ENCODE assay signal across 8 cellular contexts in genomic region chr7:1530946-1531262, GRCh38. TPM values are rescaled to one million over a fixed set of nuclear protein-coding genes. Genes with fewer than 3 reads are reported as not detected.
A peak's percentile ranks its signal among the peaks of the same experiment; 100 is the strongest.
DNase-seq lines count a peak whose midpoint lies in the region; ATAC-seq, FAIRE-seq and TF ChIP-seq lines count a peak whose summit lies in the region.

No MANE protein-coding gene starts in this region.

- intact Hi-C loops in HepG2 (cut with micrococcal nuclease; ENCODE audit: unreplicated experiment) (loop anchor here (1.0 to 2.0 kb wide), 2 partner anchors 27 to 70 kb away; partner anchors contain the start of gene INTS1), left colon (cut with DNase I, micrococcal nuclease) (no loop called here)

- peaks cover 39% of the 10 kb centered on the region for H3K79me2 ChIP-seq in HepG2 (ENCODE audit: insufficient read depth, low read length)

- TF ChIP-seq POLR2A in HepG2 (IDR thresholded peaks at IDR 0.05; ENCODE audit: insufficient read depth in 1 of 2, low read depth in 2 of 2, low read length in 2 of 2), result no peak

- peak overlapping the region; percentile 84 for H3K9ac ChIP-seq in HepG2 (ENCODE audit: insufficient read depth, low read depth, low read length)

- H3K4me3 ChIP-seq in SJSA1 (peak overlapping the region; percentile 58), HepG2 (replicated peaks in 1 of 3; ENCODE audit: insufficient read depth in 1 of 3, low read depth in 2 of 3, low read length in 3 of 3) (peak overlapping the region; percentile 60 to 86 (median 86); a peak in 4 of 6 replicates)

- POLR2A ChIA-PET in HepG2 (lab: Yijun Ruan, JAX), result interaction anchor here (1.3 to 7.0 kb wide), 3 partner anchors 25 to 102 kb away, joined by 3 to 108 read pairs (median 5); partner anchors contain the start of gene TMEM184A

- peak; percentile 10 for ATAC-seq in GM19351 (IDR thresholded peaks at IDR 0.05; ENCODE audit: unreplicated experiment)
- ATAC-seq in HepG2, result no peak
- ATAC-seq in left colon, result no peak

- peak overlapping the region; percentile 96; the same call in 1 of the 2 replicates for H3K4me2 ChIP-seq in HepG2 (ENCODE audit: low read depth, low read length)

- CTCF ChIA-PET in HepG2 (lab: Yijun Ruan, JAX; ENCODE audit: low intra/inter-chr PET ratio, low total read pairs), result interaction anchor here (1.3 to 1.5 kb wide), 2 partner anchors 24 kb away, joined by 3 to 4 read pairs; no protein-coding TSS in a partner anchor

- 0% methylated on average over 4 of the region's 45 CpGs for WGBS in HepG2 (ENCODE audit: low lambda C conversion rate)

- H4K20me1 ChIP-seq in HepG2 (ENCODE audit: insufficient read depth, low read length), result peaks cover 15% of the 10 kb centered on the region; the same call in 1 of the 2 replicates

- H3K36me3 ChIP-seq in SJSA1 (peaks cover 16% of the 10 kb centered on the region), HepG2 (replicated peaks in 1 of 2; ENCODE audit: control insufficient read depth in 1 of 2, insufficient read depth in 2 of 2, low read length in 2 of 2) (0 out of 5 replicates have a peak, but pooled peaks cover 2% of the 10 kb centered on the region in 2 experiments)

- no peaks in the 10 kb centered on the region for H3K9me3 ChIP-seq in SJSA1 (replicated peaks)
- no peaks in the 10 kb centered on the region for H3K9me3 ChIP-seq in HepG2 (ENCODE audit: low read length)

- in situ Hi-C loops in HepG2 (cut with HindIII; ENCODE audit: extremely low pct_ligation_motif_present, low pct_unique_long_range_greater_than_20kb), result no loop called here

- TF ChIP-seq EP300 in HepG2 (IDR thresholded peaks at IDR 0.05; ENCODE audit: low read depth in 2 of 2, low read length in 2 of 2) (no peak), HepG2 (CRISPR knock-in tag; IDR thresholded peaks at IDR 0.05; ENCODE audit: borderline replicate concordance) (no peak)

- TF ChIP-seq CTCF in 22Rv1 (IDR thresholded peaks at IDR 0.05), result no peak
- no peak for TF ChIP-seq CTCF in HepG2 (CRISPR knock-in tag; IDR thresholded peaks at IDR 0.05)

- H2AFZ ChIP-seq in HepG2 (ENCODE audit: low read length), result no peak overlapping the region

- DNase-seq in SJSA1 (ENCODE audit: low read depth in 1 of 2, low spot score in 2 of 2) (no peak), HepG2 (ENCODE audit: low spot score) (no peak), left colon (no peak), glomerular visceral epithelial cell (ENCODE audit: extremely low spot score) (no peak), NCI-H345 treated with DMSO at 0.1 percent for 48 hours (lab: John Stamatoyannopoulos, UW; ENCODE audit: unreplicated experiment) (no peak), hepatic stellate cell (ENCODE audit: low spot score) (no peak)

- H3K27ac ChIP-seq in 22Rv1 (peak overlapping the region; percentile 93), SJSA1 (peak overlapping the region; percentile 92), HepG2 (ENCODE audit: extremely low read length, insufficient read depth, low read length) (no peak overlapping the region)

- TF ChIP-seq RAD21 in HepG2 (CRISPR knock-in tag; IDR thresholded peaks at IDR 0.05), result no peak

- BruUV-seq in HepG2 (replicated peaks; lab: Mats Ljungman, UMichigan), result no TSS peak

- peaks cover 58% of the 10 kb centered on the region for H3K4me1 ChIP-seq in SJSA1 (replicated peaks)
- H3K4me1 ChIP-seq in HepG2 (ENCODE audit: insufficient read depth, low read length), result peaks cover 51% of the 10 kb centered on the region

- H3K27me3 ChIP-seq in SJSA1 (replicated peaks), result no peaks in the 10 kb centered on the region
- peaks cover 0 to 13% of the 10 kb centered on the region in 2 experiments; a peak in 2 of 5 replicates for H3K27me3 ChIP-seq in HepG2 (ENCODE audit: control insufficient read depth in 1 of 2, insufficient read depth in 2 of 2, low read length in 2 of 2)

- no peak for FAIRE-seq in HepG2 (lab: Jason Lieb, UNC)

RNA-seq across cellular contexts. Expression of gene MAFK, which starts 0.4 kb away (rescaled TPM):
- 47.2 and 51.7 TPM in 2 replicates for total RNA-seq in SJSA1 (2014; rRNA removed; shearing (Covaris generic))
- total RNA-seq in HepG2 (2016; rRNA removed; fragmentation: Illumina TruSeq; extraction: Trizol) (9.2 and 10.4 TPM in 2 replicates), left colon (10 to 100 TPM; 42.9 to 45.8 TPM)
- total RNA-seq in HepG2 (2016; cell fraction: cytosol; rRNA removed; fragmentation: Illumina TruSeq; extraction: Trizol; ENCODE audit: low read depth), result 1.4 and 1.5 TPM in 2 replicates
- total RNA-seq in HepG2 (2016; cell fraction: insoluble cytoplasmic fraction; rRNA removed; fragmentation: Illumina TruSeq; extraction: Trizol), result 8.1 and 11.1 TPM in 2 replicates
- 4.0 and 4.6 TPM in 2 replicates for total RNA-seq in HepG2 (2016; cell fraction: membrane; rRNA removed; fragmentation: Illumina TruSeq; extraction: Trizol)
- 6.5 TPM in 2 replicates for total RNA-seq in HepG2 (2016; cell fraction: nucleus; rRNA removed; fragmentation: Illumina TruSeq; extraction: Trizol)
- polyA plus RNA-seq in HepG2 (2011; rRNA removed), result 7.3 and 13.8 TPM in 2 replicates
- 6.2 and 7.3 TPM in 2 replicates for polyA plus RNA-seq in HepG2 (2011; cell fraction: cytosol; rRNA removed)
- polyA plus RNA-seq in HepG2 (2011; cell fraction: nucleus; rRNA removed), result 63.2 and 72.7 TPM in 2 replicates
- polyA plus RNA-seq in HepG2 (2012), result 15.2 and 31.6 TPM in 2 replicates
- polyA plus RNA-seq in HepG2 (2016; cell fraction: cytosol; fragmentation: Illumina TruSeq; extraction: Trizol; ENCODE audit: low read depth), result 0.54 and 0.61 TPM in 2 replicates
- polyA plus RNA-seq in HepG2 (2016; cell fraction: insoluble cytoplasmic fraction; fragmentation: Illumina TruSeq; extraction: Trizol; ENCODE audit: low read depth), result 6.5 and 8.2 TPM in 2 replicates
- polyA plus RNA-seq in HepG2 (2016; cell fraction: membrane; fragmentation: Illumina TruSeq; extraction: Trizol; ENCODE audit: low read depth), result 1.9 TPM in 2 replicates
- polyA plus RNA-seq in HepG2 (2016; cell fraction: nucleus; fragmentation: Illumina TruSeq; extraction: Trizol; ENCODE audit: insufficient read depth, low read depth), result 19.6 and 20.9 TPM in 2 replicates
- polyA minus RNA-seq in HepG2 (2011; rRNA and poly(A)+ RNA removed; ENCODE audit: low replicate concordance), result 11.1 and 17.4 TPM in 2 replicates
- polyA minus RNA-seq in HepG2 (2011; cell fraction: cytosol; rRNA and poly(A)+ RNA removed), result 12.7 and 12.8 TPM in 2 replicates
- 10.8 and 12.7 TPM in 2 replicates for polyA minus RNA-seq in HepG2 (2011; cell fraction: nucleus; rRNA and poly(A)+ RNA removed)

RNA-seq across cellular contexts. Expression of gene TMEM184A, which starts 25.1 kb away (rescaled TPM):
- 1.8 and 3.2 TPM in 2 replicates for total RNA-seq in SJSA1 (2014; rRNA removed; shearing (Covaris generic))
- total RNA-seq in HepG2 (2016; rRNA removed; fragmentation: Illumina TruSeq; extraction: Trizol) (3.1 and 9.5 TPM in 2 replicates), left colon (10 to 100 TPM; 57.6 to 58.3 TPM)
- 4.3 and 4.6 TPM in 2 replicates for total RNA-seq in HepG2 (2016; cell fraction: cytosol; rRNA removed; fragmentation: Illumina TruSeq; extraction: Trizol; ENCODE audit: low read depth)
- total RNA-seq in HepG2 (2016; cell fraction: insoluble cytoplasmic fraction; rRNA removed; fragmentation: Illumina TruSeq; extraction: Trizol), result 3.8 and 10.6 TPM in 2 replicates
- total RNA-seq in HepG2 (2016; cell fraction: membrane; rRNA removed; fragmentation: Illumina TruSeq; extraction: Trizol), result 5.7 and 6.3 TPM in 2 replicates
- total RNA-seq in HepG2 (2016; cell fraction: nucleus; rRNA removed; fragmentation: Illumina TruSeq; extraction: Trizol), result 11.4 and 11.7 TPM in 2 replicates
- 20.4 and 33.1 TPM in 2 replicates for polyA plus RNA-seq in HepG2 (2011; rRNA removed)
- polyA plus RNA-seq in HepG2 (2011; cell fraction: cytosol; rRNA removed), result 9.9 and 13.2 TPM in 2 replicates
- 144 and 175 TPM in 2 replicates for polyA plus RNA-seq in HepG2 (2011; cell fraction: nucleus; rRNA removed)
- polyA plus RNA-seq in HepG2 (2012), result 8.4 and 10.9 TPM in 2 replicates
- polyA plus RNA-seq in HepG2 (2016; cell fraction: cytosol; fragmentation: Illumina TruSeq; extraction: Trizol; ENCODE audit: low read depth), result 3.6 and 4.0 TPM in 2 replicates
- polyA plus RNA-seq in HepG2 (2016; cell fraction: insoluble cytoplasmic fraction; fragmentation: Illumina TruSeq; extraction: Trizol; ENCODE audit: low read depth), result 4.3 and 5.0 TPM in 2 replicates
- 4.3 and 5.3 TPM in 2 replicates for polyA plus RNA-seq in HepG2 (2016; cell fraction: membrane; fragmentation: Illumina TruSeq; extraction: Trizol; ENCODE audit: low read depth)
- 25.4 and 29.2 TPM in 2 replicates for polyA plus RNA-seq in HepG2 (2016; cell fraction: nucleus; fragmentation: Illumina TruSeq; extraction: Trizol; ENCODE audit: insufficient read depth, low read depth)
- polyA minus RNA-seq in HepG2 (2011; rRNA and poly(A)+ RNA removed; ENCODE audit: low replicate concordance), result 70.5 and 85.2 TPM in 2 replicates
- 6.3 and 12.4 TPM in 2 replicates for polyA minus RNA-seq in HepG2 (2011; cell fraction: cytosol; rRNA and poly(A)+ RNA removed)
- polyA minus RNA-seq in HepG2 (2011; cell fraction: nucleus; rRNA and poly(A)+ RNA removed), result 27.6 and 31.7 TPM in 2 replicates

RNA-seq across cellular contexts. Expression of gene INTS1, which starts 26.7 kb away (rescaled TPM):
- total RNA-seq in SJSA1 (2014; rRNA removed; shearing (Covaris generic)), result 34.9 and 36.8 TPM in 2 replicates
- total RNA-seq in HepG2 (2016; rRNA removed; fragmentation: Illumina TruSeq; extraction: Trizol) (17.3 and 29.0 TPM in 2 replicates), left colon (10 to 100 TPM; 67.7 to 67.8 TPM)
- 5.1 and 5.5 TPM in 2 replicates for total RNA-seq in HepG2 (2016; cell fraction: cytosol; rRNA removed; fragmentation: Illumina TruSeq; extraction: Trizol; ENCODE audit: low read depth)
- total RNA-seq in HepG2 (2016; cell fraction: insoluble cytoplasmic fraction; rRNA removed; fragmentation: Illumina TruSeq; extraction: Trizol), result 10.4 and 29.7 TPM in 2 replicates
- total RNA-seq in HepG2 (2016; cell fraction: membrane; rRNA removed; fragmentation: Illumina TruSeq; extraction: Trizol), result 7.6 and 9.1 TPM in 2 replicates
- total RNA-seq in HepG2 (2016; cell fraction: nucleus; rRNA removed; fragmentation: Illumina TruSeq; extraction: Trizol), result 41.5 and 48.7 TPM in 2 replicates
- polyA plus RNA-seq in HepG2 (2011; rRNA removed), result 13.7 and 18.2 TPM in 2 replicates
- 13.7 and 18.1 TPM in 2 replicates for polyA plus RNA-seq in HepG2 (2011; cell fraction: cytosol; rRNA removed)
- polyA plus RNA-seq in HepG2 (2011; cell fraction: nucleus; rRNA removed), result 167 and 254 TPM in 2 replicates
- 20.5 and 22.5 TPM in 2 replicates for polyA plus RNA-seq in HepG2 (2012)
- 3.9 and 4.3 TPM in 2 replicates for polyA plus RNA-seq in HepG2 (2016; cell fraction: cytosol; fragmentation: Illumina TruSeq; extraction: Trizol; ENCODE audit: low read depth)
- polyA plus RNA-seq in HepG2 (2016; cell fraction: insoluble cytoplasmic fraction; fragmentation: Illumina TruSeq; extraction: Trizol; ENCODE audit: low read depth), result 11.9 and 26.2 TPM in 2 replicates
- 6.0 and 6.1 TPM in 2 replicates for polyA plus RNA-seq in HepG2 (2016; cell fraction: membrane; fragmentation: Illumina TruSeq; extraction: Trizol; ENCODE audit: low read depth)
- 118 and 123 TPM in 2 replicates for polyA plus RNA-seq in HepG2 (2016; cell fraction: nucleus; fragmentation: Illumina TruSeq; extraction: Trizol; ENCODE audit: insufficient read depth, low read depth)
- polyA minus RNA-seq in HepG2 (2011; rRNA and poly(A)+ RNA removed; ENCODE audit: low replicate concordance), result 33.5 and 55.8 TPM in 2 replicates
- polyA minus RNA-seq in HepG2 (2011; cell fraction: cytosol; rRNA and poly(A)+ RNA removed), result 18.4 and 23.7 TPM in 2 replicates
- polyA minus RNA-seq in HepG2 (2011; cell fraction: nucleus; rRNA and poly(A)+ RNA removed), result 25.5 and 29.1 TPM in 2 replicates

RNA-seq across cellular contexts. Expression of gene PSMG3, which starts 38.9 kb away (rescaled TPM):
- 63.9 and 84.7 TPM in 2 replicates for total RNA-seq in SJSA1 (2014; rRNA removed; shearing (Covaris generic))
- total RNA-seq in HepG2 (2016; rRNA removed; fragmentation: Illumina TruSeq; extraction: Trizol) (46.7 and 48.4 TPM in 2 replicates), left colon (10 to 100 TPM; 29.3 to 35.0 TPM)
- total RNA-seq in HepG2 (2016; cell fraction: cytosol; rRNA removed; fragmentation: Illumina TruSeq; extraction: Trizol; ENCODE audit: low read depth), result 83.1 and 98.2 TPM in 2 replicates
- total RNA-seq in HepG2 (2016; cell fraction: insoluble cytoplasmic fraction; rRNA removed; fragmentation: Illumina TruSeq; extraction: Trizol), result 50.6 and 51.2 TPM in 2 replicates
- 102 and 118 TPM in 2 replicates for total RNA-seq in HepG2 (2016; cell fraction: membrane; rRNA removed; fragmentation: Illumina TruSeq; extraction: Trizol)
- 24.1 and 28.4 TPM in 2 replicates for total RNA-seq in HepG2 (2016; cell fraction: nucleus; rRNA removed; fragmentation: Illumina TruSeq; extraction: Trizol)
- 29.3 and 29.6 TPM in 2 replicates for polyA plus RNA-seq in HepG2 (2011; rRNA removed)
- polyA plus RNA-seq in HepG2 (2011; cell fraction: cytosol; rRNA removed), result 36.1 and 44.9 TPM in 2 replicates
- 29.2 and 39.8 TPM in 2 replicates for polyA plus RNA-seq in HepG2 (2011; cell fraction: nucleus; rRNA removed)
- 15.8 and 28.3 TPM in 2 replicates for polyA plus RNA-seq in HepG2 (2012)
- 72.7 and 106 TPM in 2 replicates for polyA plus RNA-seq in HepG2 (2016; cell fraction: cytosol; fragmentation: Illumina TruSeq; extraction: Trizol; ENCODE audit: low read depth)
- polyA plus RNA-seq in HepG2 (2016; cell fraction: insoluble cytoplasmic fraction; fragmentation: Illumina TruSeq; extraction: Trizol; ENCODE audit: low read depth), result 49.5 and 55.3 TPM in 2 replicates
- polyA plus RNA-seq in HepG2 (2016; cell fraction: membrane; fragmentation: Illumina TruSeq; extraction: Trizol; ENCODE audit: low read depth), result 82.6 and 104 TPM in 2 replicates
- 48.5 and 51.1 TPM in 2 replicates for polyA plus RNA-seq in HepG2 (2016; cell fraction: nucleus; fragmentation: Illumina TruSeq; extraction: Trizol; ENCODE audit: insufficient read depth, low read depth)
- 17.7 and 43.7 TPM in 2 replicates for polyA minus RNA-seq in HepG2 (2011; rRNA and poly(A)+ RNA removed; ENCODE audit: low replicate concordance)
- 8.9 and 9.7 TPM in 2 replicates for polyA minus RNA-seq in HepG2 (2011; cell fraction: cytosol; rRNA and poly(A)+ RNA removed)
- 4.7 and 6.2 TPM in 2 replicates for polyA minus RNA-seq in HepG2 (2011; cell fraction: nucleus; rRNA and poly(A)+ RNA removed)
